ENCODE assay signal across 7 cellular contexts in the genomic region with DNA sequence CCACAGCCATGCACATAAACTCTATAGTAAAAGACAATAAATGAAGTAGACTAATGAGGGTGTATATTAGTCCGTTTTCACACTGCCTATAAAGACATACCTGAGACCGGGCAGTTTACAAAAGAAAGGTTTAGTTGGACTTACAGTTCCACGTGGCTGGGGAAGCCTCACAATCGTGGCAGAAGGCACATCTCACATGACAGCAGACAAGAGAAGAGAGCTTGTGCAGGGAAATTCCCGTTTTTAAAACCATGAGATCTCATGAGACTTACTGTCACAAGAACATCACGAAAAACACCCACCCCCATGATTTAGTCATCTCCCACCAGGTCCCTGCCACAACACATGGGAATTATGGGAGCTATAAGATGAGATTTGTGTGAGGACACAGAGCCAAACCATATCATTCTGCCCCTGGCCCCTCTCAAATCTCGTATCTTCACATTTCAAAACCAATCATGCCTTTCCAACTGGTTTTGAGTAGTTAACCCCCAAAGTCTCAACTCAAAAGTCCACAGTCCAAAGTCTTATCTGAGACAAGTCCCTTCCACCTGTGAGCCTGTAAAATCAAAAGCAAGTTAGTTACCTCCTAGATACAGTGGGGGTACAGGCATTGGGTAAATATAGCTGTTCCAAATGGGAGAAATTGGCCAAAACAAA. TPM values are rescaled to one million over a fixed set of nuclear protein-coding genes. Genes with fewer than 3 reads are reported as not detected.
DNase-seq lines count a peak whose midpoint lies in the region; ATAC-seq, FAIRE-seq and TF ChIP-seq lines count a peak whose summit lies in the region.
"Not testable (repeated sequence)": the region's sequence is repeated elsewhere in the genome, so short reads cannot be mapped to it uniquely, and the experiment has no call there.

No MANE protein-coding gene starts in this region.

- TF ChIP-seq RAD21 in HepG2 (CRISPR knock-in tag; IDR thresholded peaks at IDR 0.05): not testable (repeated sequence)

- not testable (repeated sequence) for H3K36me3 ChIP-seq in KMS-11 (ENCODE audit: insufficient read depth); HepG2 (replicated peaks in 1 of 2; ENCODE audit: control insufficient read depth in 1 of 2, insufficient read depth in 2 of 2, low read length in 2 of 2)

- H3K4me1 ChIP-seq in KMS-11 (ENCODE audit: low read depth, poor library complexity, severe bottlenecking) (peaks cover 69% of the 10 kb centered on the region), HepG2 (ENCODE audit: insufficient read depth, low read length) (peaks cover 21% of the 10 kb centered on the region)

- H4K20me1 ChIP-seq in KMS-11 (ENCODE audit: insufficient read depth); HepG2 (ENCODE audit: insufficient read depth, low read length): not testable (repeated sequence)

- ATAC-seq in GM18861 (IDR thresholded peaks at IDR 0.05; ENCODE audit: unreplicated experiment): peak; percentile 39
- peak; percentile 54 for ATAC-seq in GM19452 (IDR thresholded peaks at IDR 0.05; ENCODE audit: unreplicated experiment)
- peak; percentile 66 for ATAC-seq in GM21723 (IDR thresholded peaks at IDR 0.05; ENCODE audit: unreplicated experiment)
- peak; percentile 44 for ATAC-seq in HG02943 (IDR thresholded peaks at IDR 0.05; ENCODE audit: low read depth, unreplicated experiment)
- peak; percentile 45 for ATAC-seq in HG03280 (IDR thresholded peaks at IDR 0.05; ENCODE audit: unreplicated experiment)
- not testable (repeated sequence) for ATAC-seq in HepG2

- CTCF ChIA-PET in HepG2 (lab: Yijun Ruan, JAX; ENCODE audit: low intra/inter-chr PET ratio, low total read pairs): not testable (repeated sequence)

- POLR2A ChIA-PET in HepG2 (lab: Yijun Ruan, JAX): interaction anchor here (1.8 kb wide), 1 partner anchor 22 kb away, joined by 5 read pairs; no protein-coding TSS in a partner anchor

- not testable (repeated sequence) for FAIRE-seq in HepG2 (lab: Jason Lieb, UNC)

- BruUV-seq in HepG2 (replicated peaks; lab: Mats Ljungman, UMichigan): not testable (repeated sequence)

- WGBS in HepG2 (ENCODE audit: low lambda C conversion rate): 98% methylated on average over 7 of the region's 7 CpGs

- not testable (repeated sequence) for TF ChIP-seq CTCF in KMS-11 (conservative IDR thresholded peaks at IDR 0.05; ENCODE audit: low read depth, low read length); HepG2 (CRISPR knock-in tag; IDR thresholded peaks at IDR 0.05)

- DNase-seq in HepG2 (ENCODE audit: low spot score): not testable (repeated sequence)

- H3K4me2 ChIP-seq in KMS-11: peak overlapping the region; percentile 73
- not testable (repeated sequence) for H3K4me2 ChIP-seq in HepG2 (ENCODE audit: low read depth, low read length)

- not testable (repeated sequence) for TF ChIP-seq EP300 in HepG2 (IDR thresholded peaks at IDR 0.05; ENCODE audit: low read depth in 2 of 2, low read length in 2 of 2); HepG2 (CRISPR knock-in tag; IDR thresholded peaks at IDR 0.05; ENCODE audit: borderline replicate concordance)

- H3K4me3 ChIP-seq in KMS-11 (IDR thresholded peaks at IDR 0.05; ENCODE audit: insufficient read depth, low read depth, low read length); HepG2 (replicated peaks in 1 of 3; ENCODE audit: insufficient read depth in 1 of 3, low read depth in 2 of 3, low read length in 3 of 3): not testable (repeated sequence)

- peak overlapping the region; percentile 22; the same call in 1 of the 2 replicates for H2AFZ ChIP-seq in KMS-11 (ENCODE audit: low read depth)
- H2AFZ ChIP-seq in HepG2 (ENCODE audit: low read length): not testable (repeated sequence)

- H3K27ac ChIP-seq in KMS-11: peak overlapping the region; percentile 98
- not testable (repeated sequence) for H3K27ac ChIP-seq in HepG2 (ENCODE audit: extremely low read length, insufficient read depth, low read length)

- intact Hi-C loops in HepG2 (cut with micrococcal nuclease; ENCODE audit: unreplicated experiment): not testable (repeated sequence)

- H3K79me2 ChIP-seq in KMS-11 (ENCODE audit: insufficient read depth, low read depth) (peaks cover 13% of the 10 kb centered on the region; the same call in 1 of the 2 replicates), HepG2 (ENCODE audit: insufficient read depth, low read length) (peaks cover 82% of the 10 kb centered on the region)

- not testable (repeated sequence) for TF ChIP-seq POLR2A in HepG2 (IDR thresholded peaks at IDR 0.05; ENCODE audit: insufficient read depth in 1 of 2, low read depth in 2 of 2, low read length in 2 of 2)

- H3K9ac ChIP-seq in KMS-11: peak overlapping the region; percentile 76; the same call in 1 of the 2 replicates
- H3K9ac ChIP-seq in HepG2 (ENCODE audit: insufficient read depth, low read depth, low read length): not testable (repeated sequence)

- H3K27me3 ChIP-seq in KMS-11 (ENCODE audit: insufficient read depth, low read depth); HepG2 (ENCODE audit: control insufficient read depth in 1 of 2, insufficient read depth in 2 of 2, low read length in 2 of 2): not testable (repeated sequence)

- peaks cover 16% of the 10 kb centered on the region; the same call in 1 of the 2 replicates for H3K9me3 ChIP-seq in HepG2 (ENCODE audit: low read length)

- in situ Hi-C loops in HepG2 (cut with HindIII; ENCODE audit: extremely low pct_ligation_motif_present, low pct_unique_long_range_greater_than_20kb): not testable (repeated sequence)

TF ChIP-seq in HepG2, 621 proteins besides CTCF, POLR2A, EP300 and RAD21:
- TF ChIP-seq HNF4A (CRISPR knock-in tag; IDR thresholded peaks at IDR 0.05) (peak; percentile 56), ZMYM4 (CRISPR knock-in tag; IDR thresholded peaks at IDR 0.05) (peak; percentile 55; the same call in 1 of the 2 replicates), CCDC6 (CRISPR knock-in tag; IDR thresholded peaks at IDR 0.05) (peak; percentile 29; the same call in 1 of the 2 replicates)

RNA-seq across cellular contexts. Expression of gene SPOPL, which starts 21.6 kb away (rescaled TPM):
- total RNA-seq in HepG2 (2016; rRNA removed; fragmentation: Illumina TruSeq; extraction: Trizol): 51.6 and 68.8 TPM in 2 replicates
- 10.0 and 11.5 TPM in 2 replicates for total RNA-seq in HepG2 (2016; cell fraction: cytosol; rRNA removed; fragmentation: Illumina TruSeq; extraction: Trizol; ENCODE audit: low read depth)
- total RNA-seq in HepG2 (2016; cell fraction: insoluble cytoplasmic fraction; rRNA removed; fragmentation: Illumina TruSeq; extraction: Trizol): 47.5 and 62.1 TPM in 2 replicates
- 48.3 and 49.1 TPM in 2 replicates for total RNA-seq in HepG2 (2016; cell fraction: membrane; rRNA removed; fragmentation: Illumina TruSeq; extraction: Trizol)
- total RNA-seq in HepG2 (2016; cell fraction: nucleus; rRNA removed; fragmentation: Illumina TruSeq; extraction: Trizol): 43.8 and 44.8 TPM in 2 replicates
- polyA plus RNA-seq in HepG2 (2011; rRNA removed): 11.0 and 12.6 TPM in 2 replicates
- polyA plus RNA-seq in HepG2 (2011; cell fraction: cytosol; rRNA removed): 6.4 and 7.3 TPM in 2 replicates
- polyA plus RNA-seq in HepG2 (2011; cell fraction: nucleus; rRNA removed): 11.9 and 15.1 TPM in 2 replicates
- 18.9 and 24.1 TPM in 2 replicates for polyA plus RNA-seq in HepG2 (2012)
- polyA plus RNA-seq in HepG2 (2016; cell fraction: cytosol; fragmentation: Illumina TruSeq; extraction: Trizol; ENCODE audit: low read depth): 4.1 and 6.0 TPM in 2 replicates
- 33.9 and 34.3 TPM in 2 replicates for polyA plus RNA-seq in HepG2 (2016; cell fraction: insoluble cytoplasmic fraction; fragmentation: Illumina TruSeq; extraction: Trizol; ENCODE audit: low read depth)
- 18.7 and 19.9 TPM in 2 replicates for polyA plus RNA-seq in HepG2 (2016; cell fraction: membrane; fragmentation: Illumina TruSeq; extraction: Trizol; ENCODE audit: low read depth)
- 16.2 and 18.6 TPM in 2 replicates for polyA plus RNA-seq in HepG2 (2016; cell fraction: nucleus; fragmentation: Illumina TruSeq; extraction: Trizol; ENCODE audit: insufficient read depth, low read depth)
- polyA minus RNA-seq in HepG2 (2011; rRNA and poly(A)+ RNA removed; ENCODE audit: low replicate concordance): 4.7 and 17.9 TPM in 2 replicates
- polyA minus RNA-seq in HepG2 (2011; cell fraction: cytosol; rRNA and poly(A)+ RNA removed): 17.1 and 17.5 TPM in 2 replicates
- polyA minus RNA-seq in HepG2 (2011; cell fraction: nucleus; rRNA and poly(A)+ RNA removed): 74.5 and 98.8 TPM in 2 replicates
